9 cellular contexts compared by ENCODE assay signal in the genomic region with DNA sequence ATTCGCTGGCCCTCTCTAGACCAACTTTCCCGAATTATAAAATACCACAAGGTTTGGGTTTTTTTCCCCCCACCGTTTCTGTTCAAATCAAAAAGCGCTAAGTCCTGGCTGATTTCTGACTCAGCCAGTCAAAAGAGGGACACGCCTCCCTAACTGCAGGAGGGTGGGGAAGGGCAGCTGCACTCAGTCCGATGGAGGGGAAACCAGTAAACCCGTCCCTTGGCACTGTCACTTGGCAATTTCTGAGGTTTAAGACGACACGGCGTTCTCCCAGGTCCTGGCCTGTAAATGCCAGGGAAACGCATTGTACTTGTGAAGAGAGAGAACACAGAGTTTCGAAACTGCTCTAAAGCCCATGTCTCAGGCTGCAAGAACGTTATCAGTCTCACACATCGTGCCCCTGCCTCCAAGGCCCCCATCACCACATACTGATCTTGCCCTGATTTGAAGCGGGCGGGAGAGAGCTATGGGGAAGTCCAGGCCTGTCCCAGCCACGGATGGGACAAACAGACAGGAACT. TPM values are rescaled to one million over a fixed set of nuclear protein-coding genes. Genes with fewer than 3 reads are reported as not detected.
DNase-seq lines count a peak whose midpoint lies in the region; ATAC-seq and TF ChIP-seq lines count a peak whose summit lies in the region.
"Had no signal": no experiment of that assay in that cellular context is flagged by ENCODE, and none has a peak within 500 bp of the region (broad histone marks: within the 10 kb centered on the region; RNA-seq: fewer than 3 reads in every experiment).

No MANE protein-coding gene starts in this region.

- intact Hi-C loops in right lobe of liver (cut with DNase I) (no loop called here), upper lobe of right lung (cut with DNase I) (no loop called here)

- H3K36me3 ChIP-seq in right lobe of liver (no peaks in the 10 kb centered on the region), upper lobe of right lung (no peaks in the 10 kb centered on the region)

- H3K4me3 ChIP-seq in right lobe of liver, result no peak overlapping the region
- no peak overlapping the region for H3K4me3 ChIP-seq in upper lobe of right lung

- 41% methylated on average over 8 of the region's 17 CpGs for WGBS in right lobe of liver (ENCODE audit: insufficient coverage, low coverage, low lambda C conversion rate, missing lambda C conversion rate)

- no peaks in the 10 kb centered on the region for H3K27me3 ChIP-seq in right lobe of liver
- H3K27me3 ChIP-seq in upper lobe of right lung, result no peaks in the 10 kb centered on the region

- TF ChIP-seq POLR2A in right lobe of liver (IDR thresholded peaks at IDR 0.05), result no peak

- TF ChIP-seq CTCF in right lobe of liver (IDR thresholded peaks at IDR 0.05) (no peak), upper lobe of right lung (IDR thresholded peaks at IDR 0.05) (no peak)

- peak; percentile 18 to 36 (median 26) for ATAC-seq in right lobe of liver
- peak; percentile 82 for ATAC-seq in upper lobe of right lung
- ATAC-seq in HG02588 (IDR thresholded peaks at IDR 0.05; ENCODE audit: unreplicated experiment), result no peak

- peaks cover 0 to 54% (median 13%) of the 10 kb centered on the region in 4 donors for H3K4me1 ChIP-seq in right lobe of liver
- peaks cover 57% of the 10 kb centered on the region for H3K4me1 ChIP-seq in upper lobe of right lung

- DNase-seq in NCI-H446 (lab: John Stamatoyannopoulos, UW) (peak; percentile 20 to 32), NCI-H446 treated with DMSO at 0.1 percent for 48 hours (lab: John Stamatoyannopoulos, UW) (no peak), astrocyte of the hippocampus (ENCODE audit: low read depth, low spot score) (peak; percentile 86), right lobe of liver (peak in 1 of 3 donors; percentile 30), upper lobe of right lung (no peak)
- DNase-seq in activated CD4-positive, CD25-positive, alpha-beta regulatory T cell (lab: John Stamatoyannopoulos, UW), result no peak
- DNase-seq in stimulated activated naive CD4-positive, alpha-beta T cell treated with Interleukin-2 at 50 U/mL for 16 hours (lab: John Stamatoyannopoulos, UW), result no peak
- DNase-seq: DND-41 had no signal

- H3K9me3 ChIP-seq in right lobe of liver (no peaks in the 10 kb centered on the region), upper lobe of right lung (no peaks in the 10 kb centered on the region)

- H3K27ac ChIP-seq in right lobe of liver (no peak overlapping the region), upper lobe of right lung (peak overlapping the region; percentile 72)

RNA-seq across cellular contexts. Expression of a gene that starts 57.9 kb away (rescaled TPM):
- 1 to 10 TPM; 7.1 to 9.4 (median 7.7) TPM for total RNA-seq in right lobe of liver
- 29.0 TPM for total RNA-seq in upper lobe of right lung

Comparison
In these comparisons a context has a peak if more than half of its experiments do, and no peak if none do; other contexts are left out.
1. DNase-seq: peak in NCI-H446 (2 of 2) and astrocyte of the hippocampus (single experiment); none in NCI-H446 treated with DMSO at 0.1 percent for 48 hours (single experiment), upper lobe of right lung (single experiment), activated CD4-positive, CD25-positive, alpha-beta regulatory T cell (0 of 4) and stimulated activated naive CD4-positive, alpha-beta T cell treated with Interleukin-2 at 50 U/mL for 16 hours (single experiment).